ENCODE assay signal across 23 cellular contexts in the genomic region with DNA sequence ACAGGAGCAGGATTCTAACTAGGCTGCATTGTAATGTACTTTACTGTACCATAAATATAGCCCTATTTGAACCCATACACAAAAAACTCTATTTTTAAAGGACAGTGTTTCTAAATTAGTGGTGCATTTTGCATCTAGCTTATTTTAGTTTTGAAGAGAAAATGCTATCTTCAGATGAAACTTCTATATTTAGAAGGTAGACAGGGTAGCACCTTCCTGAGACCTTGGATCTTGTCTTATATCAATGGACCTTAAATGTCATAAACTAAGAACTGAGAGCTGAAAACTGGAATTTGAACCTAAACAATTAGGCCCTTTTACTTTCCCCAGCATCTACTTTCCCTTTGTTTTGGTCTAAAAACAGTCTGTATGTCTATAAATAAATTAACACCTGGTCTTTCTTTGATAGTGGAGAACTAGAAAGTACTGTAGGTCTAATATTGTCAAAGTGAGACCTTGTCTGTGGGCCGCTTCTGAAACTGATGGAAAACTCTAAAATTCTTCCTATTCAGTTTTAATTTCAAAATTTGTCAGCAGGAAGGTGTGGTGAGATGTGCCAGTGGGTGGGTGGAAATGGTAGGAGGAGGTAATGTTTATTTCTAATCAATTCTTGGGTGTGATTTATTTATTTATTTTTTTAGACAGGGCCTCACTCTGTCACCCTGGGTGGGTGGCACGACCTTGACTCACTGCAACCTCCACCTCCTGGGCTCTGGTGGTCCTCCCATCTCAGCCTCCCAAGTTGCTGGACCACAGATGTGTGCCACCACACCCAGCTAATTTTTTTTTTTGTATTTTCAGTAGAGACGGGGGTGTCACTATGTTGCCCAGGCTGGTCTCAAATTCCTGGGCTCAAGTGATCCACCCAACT. TPM values are rescaled to one million over a fixed set of nuclear protein-coding genes. Genes with fewer than 3 reads are reported as not detected.
DNase-seq lines count a peak whose midpoint lies in the region; ATAC-seq and TF ChIP-seq lines count a peak whose summit lies in the region.
"Had no signal": no experiment of that assay in that cellular context is flagged by ENCODE, and none has a peak within 500 bp of the region (broad histone marks: within the 10 kb centered on the region; RNA-seq: fewer than 3 reads in every experiment).

No MANE protein-coding gene starts in this region.

- H3K27me3 ChIP-seq in suprapubic skin, result no peaks in the 10 kb centered on the region

- WGBS in suprapubic skin, result 93% methylated on average over 3 of the region's 3 CpGs

- H3K36me3 ChIP-seq in suprapubic skin, result peaks cover 15% of the 10 kb centered on the region
- H3K36me3 ChIP-seq: thoracic aorta had no signal

- peak overlapping the region; percentile 86 for H3K27ac Mint-ChIP-seq in activated naive CD4-positive, alpha-beta T cell treated with anti-CD3 and anti-CD28 coated beads, Interleukin-2, amount 50 U/mL, for 24 hours
- no peak overlapping the region for H3K27ac Mint-ChIP-seq in activated naive CD4-positive, alpha-beta T cell treated with anti-CD3 and anti-CD28 coated beads, Interleukin-2, amount 10 ng/mL, durations not matched to agents 7 days and 5 days
- H3K27ac Mint-ChIP-seq in activated naive CD8-positive, alpha-beta T cell treated with anti-CD3 and anti-CD28 coated beads for 36 hours, result peak overlapping the region; percentile 59
- peak overlapping the region; percentile 80 for H3K27ac Mint-ChIP-seq in stimulated activated naive CD8-positive, alpha-beta T cell treated with anti-CD3 and anti-CD28 coated beads, Interleukin-15, Interleukin-2, amounts not matched to agents 100 ng/mL and 50 ng/mL, for 24 hours

- H3K36me3 Mint-ChIP-seq in activated naive CD4-positive, alpha-beta T cell treated with anti-CD3 and anti-CD28 coated beads, Interleukin-2, amount 50 U/mL, for 24 hours, result peaks cover 11% of the 10 kb centered on the region
- H3K36me3 Mint-ChIP-seq in activated naive CD4-positive, alpha-beta T cell treated with anti-CD3 and anti-CD28 coated beads, Interleukin-2, amount 10 ng/mL, durations not matched to agents 7 days and 5 days, result peaks cover 25% of the 10 kb centered on the region
- H3K36me3 Mint-ChIP-seq in activated naive CD8-positive, alpha-beta T cell treated with anti-CD3 and anti-CD28 coated beads for 36 hours, result peaks cover 34% of the 10 kb centered on the region
- H3K36me3 Mint-ChIP-seq in stimulated activated naive CD8-positive, alpha-beta T cell treated with anti-CD3 and anti-CD28 coated beads, Interleukin-15, Interleukin-2, amounts not matched to agents 100 ng/mL and 50 ng/mL, for 24 hours (ENCODE audit: low read depth), result peaks cover 27% of the 10 kb centered on the region

- peaks cover 48% of the 10 kb centered on the region for H3K4me1 Mint-ChIP-seq in activated naive CD4-positive, alpha-beta T cell treated with anti-CD3 and anti-CD28 coated beads, Interleukin-2, amount 50 U/mL, for 24 hours
- peaks cover 26% of the 10 kb centered on the region for H3K4me1 Mint-ChIP-seq in activated naive CD4-positive, alpha-beta T cell treated with anti-CD3 and anti-CD28 coated beads, Interleukin-2, amount 10 ng/mL, durations not matched to agents 7 days and 5 days
- peaks cover 50% of the 10 kb centered on the region for H3K4me1 Mint-ChIP-seq in activated naive CD8-positive, alpha-beta T cell treated with anti-CD3 and anti-CD28 coated beads for 36 hours
- peaks cover 53% of the 10 kb centered on the region for H3K4me1 Mint-ChIP-seq in stimulated activated naive CD8-positive, alpha-beta T cell treated with anti-CD3 and anti-CD28 coated beads, Interleukin-15, Interleukin-2, amounts not matched to agents 100 ng/mL and 50 ng/mL, for 24 hours (ENCODE audit: low read depth)

- DNase-seq in activated naive CD4-positive, alpha-beta T cell treated with anti-CD3 and anti-CD28 coated beads, Interleukin-2, amount 10 ng/mL, durations not matched to agents 7 days and 5 days, result no peak
- peak; percentile 7 for DNase-seq in activated naive CD8-positive, alpha-beta T cell treated with anti-CD3 and anti-CD28 coated beads for 36 hours
- DNase-seq in suprapubic skin (ENCODE audit: low spot score in 2 of 2) (no peak), A172 (ENCODE audit: low spot score) (no peak), NCI-H187 (lab: John Stamatoyannopoulos, UW) (no peak)
- DNase-seq: activated gamma-delta T cell treated with Interleukin-2 at 50 U/mL for 16 hours, DMS153, foreskin fibroblast, GF-D8, HCEC 1CT, IMR-90, NCI-H1436 treated with DMSO at 0.1 percent for 48 hours, NCI-H2171, NCI-H526, occipital lobe, retina had no signal

- H3K27ac ChIP-seq in suprapubic skin, result no peak overlapping the region
- H3K27ac ChIP-seq: HL-60, RWPE1, thoracic aorta had no signal

- CTCF ChIA-PET in activated naive CD4-positive, alpha-beta T cell treated with anti-CD3 and anti-CD28 coated beads, Interleukin-2, amount 10 ng/mL, durations not matched to agents 7 days and 5 days (lab: Charles Lee), result interaction anchor here (0.8 to 1.3 kb wide), 2 partner anchors 12 to 16 kb away, joined by 3 to 6 read pairs; no protein-coding TSS in a partner anchor

- H3K9me3 ChIP-seq in suprapubic skin, result no peaks in the 10 kb centered on the region
- H3K9me3 ChIP-seq: thoracic aorta had no signal

- no peaks in the 10 kb centered on the region for H3K4me1 ChIP-seq in suprapubic skin

- no peak for TF ChIP-seq CTCF in suprapubic skin (IDR thresholded peaks at IDR 0.05)

- H3K9me3 Mint-ChIP-seq in activated naive CD4-positive, alpha-beta T cell treated with anti-CD3 and anti-CD28 coated beads, Interleukin-2, amount 50 U/mL, for 24 hours, result no peaks in the 10 kb centered on the region
- peaks cover 2% of the 10 kb centered on the region for H3K9me3 Mint-ChIP-seq in activated naive CD4-positive, alpha-beta T cell treated with anti-CD3 and anti-CD28 coated beads, Interleukin-2, amount 10 ng/mL, durations not matched to agents 7 days and 5 days
- H3K9me3 Mint-ChIP-seq in activated naive CD8-positive, alpha-beta T cell treated with anti-CD3 and anti-CD28 coated beads for 36 hours, result peaks cover 10% of the 10 kb centered on the region
- H3K9me3 Mint-ChIP-seq in stimulated activated naive CD8-positive, alpha-beta T cell treated with anti-CD3 and anti-CD28 coated beads, Interleukin-15, Interleukin-2, amounts not matched to agents 100 ng/mL and 50 ng/mL, for 24 hours, result no peaks in the 10 kb centered on the region

- TF ChIP-seq EP300 in suprapubic skin (IDR thresholded peaks at IDR 0.05), result no peak

- no peak overlapping the region for H3K4me3 ChIP-seq in suprapubic skin
- H3K4me3 ChIP-seq: thoracic aorta had no signal

- peak overlapping the region; percentile 39 for H3K4me3 Mint-ChIP-seq in activated naive CD4-positive, alpha-beta T cell treated with anti-CD3 and anti-CD28 coated beads, Interleukin-2, amount 50 U/mL, for 24 hours
- H3K4me3 Mint-ChIP-seq in activated naive CD4-positive, alpha-beta T cell treated with anti-CD3 and anti-CD28 coated beads, Interleukin-2, amount 10 ng/mL, durations not matched to agents 7 days and 5 days, result no peak overlapping the region
- no peak overlapping the region for H3K4me3 Mint-ChIP-seq in activated naive CD8-positive, alpha-beta T cell treated with anti-CD3 and anti-CD28 coated beads for 36 hours
- H3K4me3 Mint-ChIP-seq in stimulated activated naive CD8-positive, alpha-beta T cell treated with anti-CD3 and anti-CD28 coated beads, Interleukin-15, Interleukin-2, amounts not matched to agents 100 ng/mL and 50 ng/mL, for 24 hours, result peak overlapping the region; percentile 30
- H3K4me3 Mint-ChIP-seq: CD14-positive monocyte had no signal

- peak; percentile 51 for ATAC-seq in HG02610 (IDR thresholded peaks at IDR 0.05; ENCODE audit: unreplicated experiment)

- TF ChIP-seq POLR2A in suprapubic skin (IDR thresholded peaks at IDR 0.05), result no peak

- no peaks in the 10 kb centered on the region for H3K27me3 Mint-ChIP-seq in activated naive CD4-positive, alpha-beta T cell treated with anti-CD3 and anti-CD28 coated beads, Interleukin-2, amount 50 U/mL, for 24 hours
- no peaks in the 10 kb centered on the region for H3K27me3 Mint-ChIP-seq in activated naive CD4-positive, alpha-beta T cell treated with anti-CD3 and anti-CD28 coated beads, Interleukin-2, amount 10 ng/mL, durations not matched to agents 7 days and 5 days
- no peaks in the 10 kb centered on the region for H3K27me3 Mint-ChIP-seq in activated naive CD8-positive, alpha-beta T cell treated with anti-CD3 and anti-CD28 coated beads for 36 hours
- no peaks in the 10 kb centered on the region for H3K27me3 Mint-ChIP-seq in stimulated activated naive CD8-positive, alpha-beta T cell treated with anti-CD3 and anti-CD28 coated beads, Interleukin-15, Interleukin-2, amounts not matched to agents 100 ng/mL and 50 ng/mL, for 24 hours

RNA-seq across cellular contexts. Expression of a gene that starts 10.1 kb away (rescaled TPM):
- total RNA-seq in activated naive CD8-positive, alpha-beta T cell treated with anti-CD3 and anti-CD28 coated beads for 36 hours, result 10 to 100 TPM; 17.1 to 17.4 TPM
- total RNA-seq in suprapubic skin, result 10 to 100 TPM; 23.8 to 70.5 (median 31.7) TPM
- 13.7 and 16.9 TPM in 2 replicates for total RNA-seq in A172 (2014; rRNA removed; shearing (Covaris generic))

RNA-seq across cellular contexts. Expression of a gene that starts 56.6 kb away (rescaled TPM):
- total RNA-seq in activated naive CD8-positive, alpha-beta T cell treated with anti-CD3 and anti-CD28 coated beads for 36 hours, result 10 to 100 TPM; 21.7 to 22.0 TPM
- 10 to 100 TPM in 3 of 4 donors, 1 to 10 TPM in 1; 9.9 to 20.3 (median 16.1) TPM for total RNA-seq in suprapubic skin
- total RNA-seq in A172 (2014; rRNA removed; shearing (Covaris generic)), result 3.1 and 5.0 TPM in 2 replicates

Comparison
In these comparisons a context has a peak if more than half of its experiments do, and no peak if none do; other contexts are left out.
1. H3K4me3 Mint-ChIP-seq: peak in activated naive CD4-positive, alpha-beta T cell treated with anti-CD3 and anti-CD28 coated beads, Interleukin-2, amount 50 U/mL, for 24 hours (single experiment) and stimulated activated naive CD8-positive, alpha-beta T cell treated with anti-CD3 and anti-CD28 coated beads, Interleukin-15, Interleukin-2, amounts not matched to agents 100 ng/mL and 50 ng/mL, for 24 hours (single experiment); none in activated naive CD4-positive, alpha-beta T cell treated with anti-CD3 and anti-CD28 coated beads, Interleukin-2, amount 10 ng/mL, durations not matched to agents 7 days and 5 days (single experiment) and activated naive CD8-positive, alpha-beta T cell treated with anti-CD3 and anti-CD28 coated beads for 36 hours (single experiment).